In the genomic region with DNA sequence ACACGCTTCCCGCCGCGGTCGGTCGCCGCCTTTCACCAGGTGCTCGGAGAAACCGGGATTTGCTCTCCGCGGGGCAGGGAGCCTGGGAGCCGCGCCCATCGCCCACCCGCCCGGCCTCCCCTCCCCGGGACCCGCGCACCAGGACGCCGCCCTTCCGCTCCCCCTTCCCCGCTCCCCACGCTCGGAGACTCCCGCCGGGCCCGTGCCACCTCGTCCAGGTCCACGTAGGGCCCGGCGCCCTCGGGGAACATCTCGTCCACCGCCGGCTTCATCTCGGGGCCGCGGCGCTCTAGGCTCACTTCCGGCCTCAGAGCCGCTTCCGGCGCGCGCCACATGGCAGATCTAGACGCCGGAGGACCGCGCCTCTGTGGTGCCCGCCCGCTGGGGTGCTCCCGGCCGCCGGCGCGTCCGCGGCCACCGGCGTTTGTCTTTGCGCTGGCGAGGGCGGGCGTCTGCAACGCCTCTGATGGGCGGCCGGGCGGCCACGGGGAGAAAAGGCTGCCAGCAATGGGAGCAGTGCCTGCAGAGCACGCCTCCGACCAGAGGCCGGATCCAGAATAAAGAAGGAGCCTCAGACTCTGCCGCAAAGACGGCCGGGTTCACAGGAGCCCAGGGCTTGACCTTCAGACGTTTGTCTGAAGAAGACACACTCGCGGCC, we compare ENCODE assay signal across 1 cellular context.
A peak's percentile ranks its signal among the peaks of the same experiment; 100 is the strongest.
TF ChIP-seq lines count a peak whose summit lies in the region.

A gene (minus strand): TSS at position 293 of the 658 bp plus-strand sequence. CDS start 21 bp downstream, at position 272.

TF ChIP-seq in HEK293, 187 proteins besides CTCF, POLR2A, EP300 and RAD21 (continued from another document):
- TF ChIP-seq, protein P1, sequence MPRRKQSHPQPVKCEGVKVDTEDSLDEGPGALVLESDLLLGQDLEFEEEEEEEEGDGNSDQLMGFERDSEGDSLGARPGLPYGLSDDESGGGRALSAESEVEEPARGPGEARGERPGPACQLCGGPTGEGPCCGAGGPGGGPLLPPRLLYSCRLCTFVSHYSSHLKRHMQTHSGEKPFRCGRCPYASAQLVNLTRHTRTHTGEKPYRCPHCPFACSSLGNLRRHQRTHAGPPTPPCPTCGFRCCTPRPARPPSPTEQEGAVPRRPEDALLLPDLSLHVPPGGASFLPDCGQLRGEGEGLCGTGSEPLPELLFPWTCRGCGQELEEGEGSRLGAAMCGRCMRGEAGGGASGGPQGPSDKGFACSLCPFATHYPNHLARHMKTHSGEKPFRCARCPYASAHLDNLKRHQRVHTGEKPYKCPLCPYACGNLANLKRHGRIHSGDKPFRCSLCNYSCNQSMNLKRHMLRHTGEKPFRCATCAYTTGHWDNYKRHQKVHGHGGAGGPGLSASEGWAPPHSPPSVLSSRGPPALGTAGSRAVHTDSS (tag by site-specific recombination; IDR thresholded peaks at IDR 0.05) = no peak
- TF ChIP-seq ZNF221 (tag by site-specific recombination; IDR thresholded peaks at IDR 0.05; ENCODE audit: borderline replicate concordance) (no peak), ZNF174 (tag by site-specific recombination; IDR thresholded peaks at IDR 0.05) (no peak), GLI4 (tag by site-specific recombination; IDR thresholded peaks at IDR 0.05) (0 out of 2 replicates have a peak, but pooled peaks have one; percentile 34), ZNF19 (tag by site-specific recombination; IDR thresholded peaks at IDR 0.05; ENCODE audit: low read depth) (no peak)
